ENCODE assay signal across 10 cellular contexts in the genomic region with DNA sequence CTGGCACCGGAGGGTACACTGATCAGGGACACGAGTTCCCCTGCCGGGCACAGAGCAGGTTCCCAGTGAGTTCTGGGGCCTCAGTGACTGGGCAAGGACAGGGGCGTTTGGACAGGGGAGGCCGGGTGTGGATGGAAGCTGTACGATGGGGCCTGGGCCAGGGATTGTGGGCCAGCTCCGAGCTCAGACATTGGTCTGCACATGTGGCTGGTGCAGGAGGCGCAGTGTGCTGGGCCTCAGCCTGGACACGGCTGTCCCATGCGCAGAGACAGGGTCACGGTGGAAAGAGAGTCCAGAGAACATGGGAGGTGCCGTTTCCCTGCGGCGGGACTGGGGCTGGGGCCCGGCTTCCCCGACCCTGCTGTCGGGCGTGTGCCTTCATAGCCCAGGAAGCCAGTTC.
A peak's percentile ranks its signal among the peaks of the same experiment; 100 is the strongest.
DNase-seq lines count a peak whose midpoint lies in the region; ATAC-seq, FAIRE-seq and TF ChIP-seq lines count a peak whose summit lies in the region.
"Had no signal": no experiment of that assay in that cellular context is flagged by ENCODE, and none has a peak within 500 bp of the region (broad histone marks: within the 10 kb centered on the region; RNA-seq: fewer than 3 reads in every experiment).

No MANE protein-coding gene starts in this region.

- no peak overlapping the region for H3K4me3 Mint-ChIP-seq in astrocyte (ENCODE audit: unreplicated experiment)

- no peaks in the 10 kb centered on the region for H4K20me1 ChIP-seq in astrocyte (ENCODE audit: insufficient read depth, low read length)

- peak overlapping the region; percentile 83 for H3K27ac Mint-ChIP-seq in astrocyte (ENCODE audit: unreplicated experiment)
- H3K27ac Mint-ChIP-seq: activated T-helper 2 cell treated with anti-CD3 and anti-CD28 coated beads, Interferon-gamma antibody, Interleukin-2, Interleukin-4, amounts not matched to agents 10 μg/mL and 5 μg/mL and 100 μg/mL, durations not matched to agents 14 hours and 24 hours and 36 hours had no signal

- H3K9me3 Mint-ChIP-seq in astrocyte (ENCODE audit: unreplicated experiment): peaks cover 52% of the 10 kb centered on the region

- H3K36me3 Mint-ChIP-seq in astrocyte (ENCODE audit: low read depth, unreplicated experiment): peaks cover 3% of the 10 kb centered on the region

- ATAC-seq in GM19452 (IDR thresholded peaks at IDR 0.05; ENCODE audit: unreplicated experiment): no peak

- H3K27me3 ChIP-seq in astrocyte (ENCODE audit: insufficient read depth, low read length) (no peaks in the 10 kb centered on the region), right atrium auricular region (no peaks in the 10 kb centered on the region)

- no peak overlapping the region for H3K4me2 ChIP-seq in astrocyte (ENCODE audit: low read length)

- no peak for TF ChIP-seq CTCF in astrocyte (IDR thresholded peaks at IDR 0.05; ENCODE audit: insufficient read depth, low read depth, low read length)
- no peak for TF ChIP-seq CTCF in right atrium auricular region (IDR thresholded peaks at IDR 0.05)

- no peak overlapping the region for H3K9ac ChIP-seq in astrocyte (ENCODE audit: low read length)

- H3K27me3 Mint-ChIP-seq in astrocyte (ENCODE audit: low read depth, unreplicated experiment): peaks cover 19% of the 10 kb centered on the region

- H3K9me3 ChIP-seq in astrocyte (ENCODE audit: insufficient read depth, low read depth, low read length) (peaks cover 9% of the 10 kb centered on the region), right atrium auricular region (peaks cover 0 to 9% of the 10 kb centered on the region in 2 donors)

- no peak for FAIRE-seq in astrocyte (lab: Jason Lieb, UNC)

- no peaks in the 10 kb centered on the region for H3K79me2 ChIP-seq in astrocyte (ENCODE audit: insufficient read depth, low read length)

- H3K4me1 Mint-ChIP-seq in astrocyte (ENCODE audit: low read depth, unreplicated experiment): peaks cover 13% of the 10 kb centered on the region

- intact Hi-C loops in posterior vena cava (cut with DNase I): loop anchor here in 1 of 2 donors (2.0 kb wide), 1 partner anchor 72 kb away; no protein-coding TSS in a partner anchor

- H2AFZ ChIP-seq in astrocyte (ENCODE audit: low read depth, low read length): no peak overlapping the region

- DNase-seq in astrocyte (ENCODE audit: low read depth) (no peak), right atrium auricular region (ENCODE audit: low spot score) (peak; percentile 75), posterior vena cava (ENCODE audit: low spot score) (peak; percentile 90), putamen (ENCODE audit: low spot score) (no peak), NCI-H1417 (lab: John Stamatoyannopoulos, UW) (no peak), cerebellar nuclear complex (lab: John Stamatoyannopoulos, UW) (no peak)
- DNase-seq: NCI-H1436, NCI-H69 had no signal

- H3K36me3 ChIP-seq in astrocyte (ENCODE audit: insufficient read depth, low read length) (no peaks in the 10 kb centered on the region), right atrium auricular region (no peaks in the 10 kb centered on the region)

- H3K27ac ChIP-seq in astrocyte (ENCODE audit: low read depth, low read length) (no peak overlapping the region), right atrium auricular region (peak overlapping the region; percentile 82 to 85)

- peaks cover 26% of the 10 kb centered on the region for H3K4me1 ChIP-seq in astrocyte (ENCODE audit: insufficient read depth, low read length)
- peaks cover 0 to 37% of the 10 kb centered on the region in 2 donors for H3K4me1 ChIP-seq in right atrium auricular region

- H3K4me3 ChIP-seq in astrocyte (ENCODE audit: insufficient read depth, low read depth, low read length): no peak overlapping the region
- H3K4me3 ChIP-seq in right atrium auricular region: no peak overlapping the region

Comparison
In these comparisons a context has a peak if more than half of its experiments do, and no peak if none do; other contexts are left out.
1. DNase-seq: peak in right atrium auricular region (single experiment) and posterior vena cava (single experiment); none in astrocyte (single experiment), putamen (single experiment), NCI-H1417 (0 of 3) and cerebellar nuclear complex (0 of 2).